8 cellular contexts compared by ENCODE assay signal in the genomic region with DNA sequence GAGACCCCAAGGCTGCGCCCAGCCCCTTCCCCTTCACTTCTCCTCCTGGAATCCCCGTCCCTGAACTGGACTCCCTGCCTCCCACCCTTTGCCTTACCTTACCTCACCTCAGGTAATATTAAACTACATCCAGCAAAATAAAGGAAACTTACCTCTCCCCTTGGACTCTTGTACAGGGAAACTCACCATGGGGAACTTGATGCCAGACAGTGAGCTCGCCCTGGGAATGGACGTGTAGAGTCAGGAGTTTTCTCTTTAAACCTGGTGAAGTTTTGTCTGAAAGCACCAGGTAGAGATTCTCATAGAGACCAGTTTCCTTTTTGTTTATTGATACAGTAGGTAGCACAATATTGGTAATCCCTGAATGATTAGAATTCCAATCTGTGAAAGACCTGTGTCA. TPM values are rescaled to one million over a fixed set of nuclear protein-coding genes. Genes with fewer than 3 reads are reported as not detected.
A peak's percentile ranks its signal among the peaks of the same experiment; 100 is the strongest.
DNase-seq lines count a peak whose midpoint lies in the region; ATAC-seq, FAIRE-seq and TF ChIP-seq lines count a peak whose summit lies in the region.

No MANE protein-coding gene starts in this region.

- H3K27me3 ChIP-seq in DND-41 (ENCODE audit: insufficient read depth, low read length, poor library complexity), result peaks cover 6% of the 10 kb centered on the region
- H3K27me3 ChIP-seq in HepG2 (ENCODE audit: control insufficient read depth in 1 of 2, insufficient read depth in 2 of 2, low read length in 2 of 2), result peaks cover 0 to 13% of the 10 kb centered on the region in 2 experiments; a peak in 3 of 5 replicates
- no peaks in the 10 kb centered on the region for H3K27me3 ChIP-seq in transverse colon

- POLR2A ChIA-PET in HepG2 (lab: Yijun Ruan, JAX), result no interaction called here

- CTCF ChIA-PET in HepG2 (lab: Yijun Ruan, JAX; ENCODE audit: low intra/inter-chr PET ratio, low total read pairs), result no interaction called here

- FAIRE-seq in HepG2 (lab: Jason Lieb, UNC) (no peak), GM19239 (lab: Jason Lieb, UNC) (no peak)

- intact Hi-C loops in HepG2 (cut with micrococcal nuclease; ENCODE audit: unreplicated experiment) (loop anchor here (2.0 kb wide), 3 partner anchors 64 to 94 kb away; no protein-coding TSS in a partner anchor), transverse colon (cut with DNase I; ENCODE audit: low total_unique reads) (no loop called here)

- H3K4me3 ChIP-seq in DND-41 (ENCODE audit: low read depth in 1 of 2, low read length in 2 of 2) (peak overlapping the region; percentile 46 to 71; a peak in 3 of 4 replicates), HepG2 (replicated peaks in 1 of 3; ENCODE audit: insufficient read depth in 1 of 3, low read depth in 2 of 3, low read length in 3 of 3) (peak overlapping the region; percentile 66 to 77 (median 69)), transverse colon (peak overlapping the region; percentile 38 to 89 (median 60))

- peak overlapping the region; percentile 85 for H3K4me2 ChIP-seq in DND-41 (ENCODE audit: insufficient read depth, low read length)
- H3K4me2 ChIP-seq in HepG2 (ENCODE audit: low read depth, low read length), result peak overlapping the region; percentile 90

- H3K79me2 ChIP-seq in DND-41 (ENCODE audit: insufficient read depth, low read length), result peaks cover 8% of the 10 kb centered on the region
- no peaks in the 10 kb centered on the region for H3K79me2 ChIP-seq in HepG2 (ENCODE audit: insufficient read depth, low read length)

- peaks cover 9% of the 10 kb centered on the region; the same call in 1 of the 2 replicates for H4K20me1 ChIP-seq in DND-41 (ENCODE audit: insufficient read depth, low read length)
- H4K20me1 ChIP-seq in HepG2 (ENCODE audit: insufficient read depth, low read length), result no peaks in the 10 kb centered on the region

- peaks cover 49% of the 10 kb centered on the region for H3K27me3 Mint-ChIP-seq in brain

- H3K9me3 ChIP-seq in DND-41 (ENCODE audit: insufficient read depth, low read length, severe bottlenecking) (no peaks in the 10 kb centered on the region), HepG2 (ENCODE audit: low read length) (no peaks in the 10 kb centered on the region), transverse colon (no peaks in the 10 kb centered on the region)

- peak overlapping the region; percentile 48 to 96 (median 84) for H3K27ac Mint-ChIP-seq in brain

- peak overlapping the region; percentile 83 to 96 (median 87) for H3K4me3 Mint-ChIP-seq in brain

- no peak for TF ChIP-seq EP300 in HepG2 (IDR thresholded peaks at IDR 0.05; ENCODE audit: low read depth in 2 of 2, low read length in 2 of 2)
- no peak for TF ChIP-seq EP300 in HepG2 (CRISPR knock-in tag; IDR thresholded peaks at IDR 0.05; ENCODE audit: borderline replicate concordance)
- no peak for TF ChIP-seq EP300 in transverse colon (IDR thresholded peaks at IDR 0.05; ENCODE audit: low read depth)

- no peak for TF ChIP-seq CTCF in DND-41 (IDR thresholded peaks at IDR 0.05; ENCODE audit: borderline replicate concordance, extremely low read depth, low read length, poor library complexity, severe bottlenecking)
- TF ChIP-seq CTCF in brain (conservative IDR thresholded peaks at IDR 0.05), result no peak
- no peak for TF ChIP-seq CTCF in HepG2 (CRISPR knock-in tag; IDR thresholded peaks at IDR 0.05)
- no peak for TF ChIP-seq CTCF in transverse colon (IDR thresholded peaks at IDR 0.05)

- in situ Hi-C loops in HepG2 (cut with HindIII; ENCODE audit: extremely low pct_ligation_motif_present, low pct_unique_long_range_greater_than_20kb), result no loop called here
- in situ Hi-C loops in transverse colon (cut with MboI; ENCODE audit: low pct_ligation_motif_present in 1 of 4, low pct_unique_long_range_greater_than_20kb in 1 of 4, low sequenced_read_pairs in 3 of 4), result no loop called here

- H2AFZ ChIP-seq in DND-41 (ENCODE audit: low read depth, low read length) (peak overlapping the region; percentile 88), HepG2 (ENCODE audit: low read length) (peak overlapping the region; percentile 85)

- DNase-seq in DND-41, result no peak
- DNase-seq in HepG2 (ENCODE audit: low spot score), result no peak
- DNase-seq in transverse colon, result no peak
- no peak for DNase-seq in NCI-H748 (lab: John Stamatoyannopoulos, UW; ENCODE audit: unreplicated experiment)
- DNase-seq in GM19239 (ENCODE audit: insufficient read length, low spot score), result no peak

- H3K4me1 ChIP-seq in DND-41 (ENCODE audit: insufficient read depth, low read length) (peaks cover 20% of the 10 kb centered on the region), HepG2 (ENCODE audit: insufficient read depth, low read length) (peaks cover 9% of the 10 kb centered on the region), transverse colon (peaks cover 0 to 15% (median 6%) of the 10 kb centered on the region in 4 donors)

- ATAC-seq in DND-41 (ENCODE audit: insufficient read depth, low read depth), result no peak
- ATAC-seq in HG03521 (IDR thresholded peaks at IDR 0.05; ENCODE audit: unreplicated experiment), result peak; percentile 4
- peak; percentile 50 for ATAC-seq in HepG2
- ATAC-seq in HG03565 (IDR thresholded peaks at IDR 0.05; ENCODE audit: unreplicated experiment), result no peak

- BruUV-seq in HepG2 (replicated peaks; lab: Mats Ljungman, UMichigan), result no TSS peak

- no peaks in the 10 kb centered on the region for H3K9me3 Mint-ChIP-seq in brain

- 8% methylated on average over 4 of the region's 4 CpGs for WGBS in HepG2 (ENCODE audit: low lambda C conversion rate)
- WGBS in transverse colon (ENCODE audit: low coverage in 1 of 2), 2 donors, result 0 to 13% methylated on average over 2 to 4 of the region's 4 CpGs

- H3K4me1 Mint-ChIP-seq in brain, result peaks cover 28% of the 10 kb centered on the region

- peaks cover 19% of the 10 kb centered on the region for H3K36me3 Mint-ChIP-seq in brain

- TF ChIP-seq RAD21 in HepG2 (CRISPR knock-in tag; IDR thresholded peaks at IDR 0.05), result no peak

- H3K9ac ChIP-seq in DND-41 (ENCODE audit: low read depth, low read length) (peak overlapping the region; percentile 81), HepG2 (ENCODE audit: insufficient read depth, low read depth, low read length) (peak overlapping the region; percentile 65; the same call in 1 of the 2 replicates)

- H3K27ac ChIP-seq in DND-41 (ENCODE audit: low read length), result peak overlapping the region; percentile 59
- no peak overlapping the region for H3K27ac ChIP-seq in HepG2 (ENCODE audit: extremely low read length, insufficient read depth, low read length)
- peak overlapping the region; percentile 78 to 100 (median 98) for H3K27ac ChIP-seq in transverse colon

- TF ChIP-seq POLR2A in HepG2 (IDR thresholded peaks at IDR 0.05; ENCODE audit: insufficient read depth in 1 of 2, low read depth in 2 of 2, low read length in 2 of 2) (no peak), transverse colon (IDR thresholded peaks at IDR 0.05) (no peak)

- H3K36me3 ChIP-seq in DND-41 (ENCODE audit: insufficient read depth, low read length), result peaks cover 24% of the 10 kb centered on the region
- H3K36me3 ChIP-seq in HepG2 (replicated peaks in 1 of 2; ENCODE audit: control insufficient read depth in 1 of 2, insufficient read depth in 2 of 2, low read length in 2 of 2), result peaks cover 1 to 4% of the 10 kb centered on the region in 2 experiments; a peak in 1 of 5 replicates
- H3K36me3 ChIP-seq in transverse colon, result no peaks in the 10 kb centered on the region

TF ChIP-seq in HepG2, 621 proteins besides CTCF, POLR2A, EP300 and RAD21 (continues in another document):
- TF ChIP-seq KAT7 (CRISPR knock-in tag; IDR thresholded peaks at IDR 0.05; ENCODE audit: borderline replicate concordance) (no peak), MLLT10 (CRISPR knock-in tag; IDR thresholded peaks at IDR 0.05) (no peak), NR2F2 (IDR thresholded peaks at IDR 0.05; ENCODE audit: borderline replicate concordance, low read depth) (no peak)
- TF ChIP-seq, protein P1, sequence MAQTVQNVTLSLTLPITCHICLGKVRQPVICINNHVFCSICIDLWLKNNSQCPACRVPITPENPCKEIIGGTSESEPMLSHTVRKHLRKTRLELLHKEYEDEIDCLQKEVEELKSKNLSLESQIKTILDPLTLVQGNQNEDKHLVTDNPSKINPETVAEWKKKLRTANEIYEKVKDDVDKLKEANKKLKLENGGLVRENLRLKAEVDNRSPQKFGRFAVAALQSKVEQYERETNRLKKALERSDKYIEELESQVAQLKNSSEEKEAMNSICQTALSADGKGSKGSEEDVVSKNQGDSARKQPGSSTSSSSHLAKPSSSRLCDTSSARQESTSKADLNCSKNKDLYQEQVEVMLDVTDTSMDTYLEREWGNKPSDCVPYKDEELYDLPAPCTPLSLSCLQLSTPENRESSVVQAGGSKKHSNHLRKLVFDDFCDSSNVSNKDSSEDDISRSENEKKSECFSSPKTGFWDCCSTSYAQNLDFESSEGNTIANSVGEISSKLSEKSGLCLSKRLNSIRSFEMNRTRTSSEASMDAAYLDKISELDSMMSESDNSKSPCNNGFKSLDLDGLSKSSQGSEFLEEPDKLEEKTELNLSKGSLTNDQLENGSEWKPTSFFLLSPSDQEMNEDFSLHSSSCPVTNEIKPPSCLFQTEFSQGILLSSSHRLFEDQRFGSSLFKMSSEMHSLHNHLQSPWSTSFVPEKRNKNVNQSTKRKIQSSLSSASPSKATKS (CRISPR knock-in tag; IDR thresholded peaks at IDR 0.05), result no peak

RNA-seq across cellular contexts. Expression of a gene that starts 0.5 kb away (rescaled TPM):
- 427 TPM for polyA plus RNA-seq in brain (ENCODE audit: insufficient read depth, low read depth, low replicate concordance)
- 31.5 and 77.1 TPM in 2 replicates for total RNA-seq in HepG2 (2016; rRNA removed; fragmentation: Illumina TruSeq; extraction: Trizol)
- total RNA-seq in HepG2 (2016; cell fraction: cytosol; rRNA removed; fragmentation: Illumina TruSeq; extraction: Trizol; ENCODE audit: low read depth), result 11.1 and 11.4 TPM in 2 replicates
- total RNA-seq in HepG2 (2016; cell fraction: insoluble cytoplasmic fraction; rRNA removed; fragmentation: Illumina TruSeq; extraction: Trizol), result 29.3 and 79.5 TPM in 2 replicates
- total RNA-seq in HepG2 (2016; cell fraction: membrane; rRNA removed; fragmentation: Illumina TruSeq; extraction: Trizol), result 16.7 and 18.2 TPM in 2 replicates
- 75.7 and 83.6 TPM in 2 replicates for total RNA-seq in HepG2 (2016; cell fraction: nucleus; rRNA removed; fragmentation: Illumina TruSeq; extraction: Trizol)
- 155 and 225 TPM in 2 replicates for polyA plus RNA-seq in HepG2 (2011; rRNA removed)
- 132 and 177 TPM in 2 replicates for polyA plus RNA-seq in HepG2 (2011; cell fraction: cytosol; rRNA removed)
- polyA plus RNA-seq in HepG2 (2011; cell fraction: nucleus; rRNA removed), result 166 and 204 TPM in 2 replicates
- 152 and 161 TPM in 2 replicates for polyA plus RNA-seq in HepG2 (2012)
- 19.1 and 20.4 TPM in 2 replicates for polyA plus RNA-seq in HepG2 (2016; cell fraction: cytosol; fragmentation: Illumina TruSeq; extraction: Trizol; ENCODE audit: low read depth)
- 51.5 and 53.3 TPM in 2 replicates for polyA plus RNA-seq in HepG2 (2016; cell fraction: insoluble cytoplasmic fraction; fragmentation: Illumina TruSeq; extraction: Trizol; ENCODE audit: low read depth)
- polyA plus RNA-seq in HepG2 (2016; cell fraction: membrane; fragmentation: Illumina TruSeq; extraction: Trizol; ENCODE audit: low read depth), result 19.8 and 20.8 TPM in 2 replicates
- polyA plus RNA-seq in HepG2 (2016; cell fraction: nucleus; fragmentation: Illumina TruSeq; extraction: Trizol; ENCODE audit: insufficient read depth, low read depth), result 190 and 201 TPM in 2 replicates
- 121 and 159 TPM in 2 replicates for polyA minus RNA-seq in HepG2 (2011; rRNA and poly(A)+ RNA removed; ENCODE audit: low replicate concordance)
- 53.4 and 67.8 TPM in 2 replicates for polyA minus RNA-seq in HepG2 (2011; cell fraction: cytosol; rRNA and poly(A)+ RNA removed)
- polyA minus RNA-seq in HepG2 (2011; cell fraction: nucleus; rRNA and poly(A)+ RNA removed), result 20.1 and 26.0 TPM in 2 replicates
- total RNA-seq in transverse colon, result 1,000 to 10,000 TPM in 3 of 4 donors, 100 to 1,000 TPM in 1; 200 to 1,614 (median 1,271) TPM

Comparison
In these comparisons a context has a peak if more than half of its experiments do, and no peak if none do; other contexts are left out.
1. ATAC-seq: peak in HG03521 (single experiment) and HepG2 (single experiment); none in DND-41 (single experiment) and HG03565 (single experiment).
2. Peak in every context shown above with its lines, with median percentiles within 50 percentile points of each other: H3K4me3 ChIP-seq.